Comparison of ENCODE assay signal across 17 cellular contexts in the genomic region with DNA sequence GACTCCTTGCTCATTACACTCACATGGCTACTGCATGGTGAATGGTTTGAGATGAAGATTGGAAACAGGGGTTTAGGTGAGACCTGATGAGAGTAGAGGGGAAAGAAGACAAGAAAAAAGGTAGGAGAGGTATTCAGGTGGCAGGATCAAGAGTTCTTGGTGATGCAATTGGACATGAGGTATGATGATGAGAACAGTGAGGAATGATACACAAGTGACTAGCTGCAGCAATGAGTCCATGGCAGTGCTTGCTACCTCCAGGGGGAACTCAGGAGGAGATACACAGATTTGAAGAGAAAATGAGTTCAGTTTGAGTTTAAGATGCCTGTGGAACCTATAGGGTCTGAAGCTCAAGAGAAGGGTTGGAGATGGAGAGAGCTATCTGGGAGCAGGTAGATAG.
DNase-seq lines count a peak whose midpoint lies in the region; ATAC-seq, FAIRE-seq and TF ChIP-seq lines count a peak whose summit lies in the region.
"Had no signal": no experiment of that assay in that cellular context is flagged by ENCODE, and none has a peak within 500 bp of the region (broad histone marks: within the 10 kb centered on the region; RNA-seq: fewer than 3 reads in every experiment).

No MANE protein-coding gene starts in this region.

- POLR2A ChIA-PET in MCF 10A (lab: Yijun Ruan, JAX), result interaction anchor here (0.9 to 3.0 kb wide), 8 partner anchors 12 to 162 kb away, joined by 3 to 24 read pairs (median 8); partner anchors contain the start of gene NFE2L2
- POLR2A ChIA-PET in CD8-positive, alpha-beta T cell (lab: Charles Lee), result interaction anchor here (1.0 to 2.5 kb wide), 3 partner anchors 16 to 162 kb away, joined by 3 to 9 read pairs (median 4); partner anchors contain the start of gene NFE2L2

- no peak for TF ChIP-seq POLR2A in breast epithelium (IDR thresholded peaks at IDR 0.05)

- BruUV-seq in MCF 10A (replicated peaks; lab: Mats Ljungman, UMichigan), result no TSS peak

- H3K9me3 ChIP-seq in breast epithelium, result no peaks in the 10 kb centered on the region
- H3K9me3 ChIP-seq in WERI-Rb-1 (ENCODE audit: severe bottlenecking), result no peaks in the 10 kb centered on the region
- no peaks in the 10 kb centered on the region for H3K9me3 ChIP-seq in CD8-positive, alpha-beta T cell (ENCODE audit: low read length)

- no peaks in the 10 kb centered on the region for H3K27me3 ChIP-seq in breast epithelium
- no peaks in the 10 kb centered on the region for H3K27me3 ChIP-seq in bronchial epithelial cell (ENCODE audit: control insufficient read depth, insufficient read depth, low read length)
- H3K27me3 ChIP-seq in foreskin keratinocyte, result no peaks in the 10 kb centered on the region
- H3K27me3 ChIP-seq in WERI-Rb-1 (ENCODE audit: insufficient read depth, low read depth, severe bottlenecking), result no peaks in the 10 kb centered on the region
- no peaks in the 10 kb centered on the region for H3K27me3 ChIP-seq in CD8-positive, alpha-beta T cell (ENCODE audit: insufficient read depth, low read length)

- no peak overlapping the region for H3K27ac Mint-ChIP-seq in MCF 10A (ENCODE audit: low read depth, unreplicated experiment)
- H3K27ac Mint-ChIP-seq in CD8-positive, alpha-beta T cell, result no peak overlapping the region
- H3K27ac Mint-ChIP-seq: H9 had no signal

- H3K36me3 ChIP-seq in breast epithelium, result no peaks in the 10 kb centered on the region
- no peaks in the 10 kb centered on the region for H3K36me3 ChIP-seq in bronchial epithelial cell (ENCODE audit: control insufficient read depth, insufficient read depth, low read length)
- H3K36me3 ChIP-seq in WERI-Rb-1, result no peaks in the 10 kb centered on the region
- no peaks in the 10 kb centered on the region for H3K36me3 ChIP-seq in CD8-positive, alpha-beta T cell (ENCODE audit: insufficient read depth, low read length)

- H3K4me1 ChIP-seq in breast epithelium (no peaks in the 10 kb centered on the region), foreskin keratinocyte (peaks cover 27% of the 10 kb centered on the region)
- peaks cover 10% of the 10 kb centered on the region for H3K4me1 ChIP-seq in CD8-positive, alpha-beta T cell (ENCODE audit: insufficient read depth, low read length)

- no peak overlapping the region for H3K4me3 ChIP-seq in breast epithelium
- H3K4me3 ChIP-seq in bronchial epithelial cell (ENCODE audit: low read depth, low read length), result no peak overlapping the region
- H3K4me3 ChIP-seq in WERI-Rb-1 (ENCODE audit: low read depth, low read length), result no peak overlapping the region
- no peak overlapping the region for H3K4me3 ChIP-seq in CD8-positive, alpha-beta T cell (ENCODE audit: low read depth, low read length)

- H3K4me3 Mint-ChIP-seq in MCF 10A (ENCODE audit: unreplicated experiment), result no peak overlapping the region
- no peak overlapping the region for H3K4me3 Mint-ChIP-seq in CD8-positive, alpha-beta T cell
- H3K4me3 Mint-ChIP-seq: H9 had no signal

- intact Hi-C loops in breast epithelium (cut with DNase I; ENCODE audit: low total_unique reads), result no loop called here
- intact Hi-C loops in MCF 10A (cut with micrococcal nuclease), result no loop called here
- intact Hi-C loops in CD8-positive, alpha-beta T cell (cut with DNase I, micrococcal nuclease), result no loop called here

- ATAC-seq in foreskin keratinocyte, result peak; percentile 9
- ATAC-seq in GM18511 (IDR thresholded peaks at IDR 0.05; ENCODE audit: unreplicated experiment), result no peak
- no peak for ATAC-seq in CD8-positive, alpha-beta T cell

- no peaks in the 10 kb centered on the region for H3K9me3 Mint-ChIP-seq in MCF 10A (ENCODE audit: unreplicated experiment)
- H3K9me3 Mint-ChIP-seq in CD8-positive, alpha-beta T cell, result no peaks in the 10 kb centered on the region
- H3K9me3 Mint-ChIP-seq: H9 had no signal

- TF ChIP-seq CTCF in breast epithelium (IDR thresholded peaks at IDR 0.05), result no peak
- TF ChIP-seq CTCF in MCF 10A (IDR thresholded peaks at IDR 0.05; ENCODE audit: unreplicated experiment), result no peak
- peak; percentile 31 for TF ChIP-seq CTCF in bronchial epithelial cell (IDR thresholded peaks at IDR 0.05; ENCODE audit: insufficient read depth, low read length, severe bottlenecking)
- no peak for TF ChIP-seq CTCF in foreskin keratinocyte (conservative IDR thresholded peaks at IDR 0.05)
- no peak for TF ChIP-seq CTCF in WERI-Rb-1 (IDR thresholded peaks at IDR 0.05; ENCODE audit: low read depth, low read length)
- no peak for TF ChIP-seq CTCF in CD8-positive, alpha-beta T cell (IDR thresholded peaks at IDR 0.05)

- peak overlapping the region; percentile 43 to 74 for H3K27ac ChIP-seq in breast epithelium
- H3K27ac ChIP-seq in foreskin keratinocyte, result no peak overlapping the region
- no peak overlapping the region for H3K27ac ChIP-seq in WERI-Rb-1
- H3K27ac ChIP-seq in CD8-positive, alpha-beta T cell (ENCODE audit: low read depth, low read length), result no peak overlapping the region
- H3K27ac ChIP-seq: 22Rv1 had no signal

- no peaks in the 10 kb centered on the region for H3K4me1 Mint-ChIP-seq in MCF 10A (ENCODE audit: insufficient read depth, unreplicated experiment)
- H3K4me1 Mint-ChIP-seq in CD8-positive, alpha-beta T cell (ENCODE audit: low read depth), result peaks cover 3% of the 10 kb centered on the region

- DNase-seq in breast epithelium (ENCODE audit: low spot score in 2 of 2) (no peak), MCF 10A (ENCODE audit: unreplicated experiment) (no peak), bronchial epithelial cell (ENCODE audit: low read depth) (peak; percentile 85), foreskin keratinocyte (peak in 1 of 2 donors; percentile 69), WERI-Rb-1 (no peak), NCI-H128 (lab: John Stamatoyannopoulos, UW; ENCODE audit: unreplicated experiment) (no peak)
- no peak for DNase-seq in CD8-positive, alpha-beta T cell
- DNase-seq: Calu3, DMS 273 treated with DMSO at 0.1 percent for 48 hours, DMS79, GOT3, H9 had no signal

- CTCF ChIA-PET in MCF 10A (lab: Yijun Ruan, JAX), result interaction anchor here (0.6 to 2.6 kb wide), 6 partner anchors 9 to 279 kb away, joined by 3 to 15 read pairs (median 4); partner anchors contain the start of gene NFE2L2
- CTCF ChIA-PET in CD8-positive, alpha-beta T cell (lab: Charles Lee), result interaction anchor here (1.2 to 2.5 kb wide), 4 partner anchors 9 to 162 kb away, joined by 4 to 14 read pairs (median 8); partner anchors contain the start of gene NFE2L2

- FAIRE-seq in bronchial epithelial cell (lab: Jason Lieb, UNC), result no peak
- FAIRE-seq: GM12891, GM19239, HTR-8/SVneo had no signal

- H3K36me3 Mint-ChIP-seq in MCF 10A (ENCODE audit: insufficient read depth, unreplicated experiment), result peaks cover 7% of the 10 kb centered on the region
- H3K36me3 Mint-ChIP-seq in CD8-positive, alpha-beta T cell, result peaks cover 8% of the 10 kb centered on the region

- no peaks in the 10 kb centered on the region for H3K27me3 Mint-ChIP-seq in MCF 10A (ENCODE audit: insufficient read depth, unreplicated experiment)
- H3K27me3 Mint-ChIP-seq in CD8-positive, alpha-beta T cell (ENCODE audit: low read depth), result no peaks in the 10 kb centered on the region

Comparison
In these comparisons a context has a peak if more than half of its experiments do, and no peak if none do; other contexts are left out.
1. H3K27ac ChIP-seq: peak in breast epithelium (2 of 2); none in foreskin keratinocyte (single experiment), WERI-Rb-1 (single experiment) and CD8-positive, alpha-beta T cell (single experiment).